In the genomic region with DNA sequence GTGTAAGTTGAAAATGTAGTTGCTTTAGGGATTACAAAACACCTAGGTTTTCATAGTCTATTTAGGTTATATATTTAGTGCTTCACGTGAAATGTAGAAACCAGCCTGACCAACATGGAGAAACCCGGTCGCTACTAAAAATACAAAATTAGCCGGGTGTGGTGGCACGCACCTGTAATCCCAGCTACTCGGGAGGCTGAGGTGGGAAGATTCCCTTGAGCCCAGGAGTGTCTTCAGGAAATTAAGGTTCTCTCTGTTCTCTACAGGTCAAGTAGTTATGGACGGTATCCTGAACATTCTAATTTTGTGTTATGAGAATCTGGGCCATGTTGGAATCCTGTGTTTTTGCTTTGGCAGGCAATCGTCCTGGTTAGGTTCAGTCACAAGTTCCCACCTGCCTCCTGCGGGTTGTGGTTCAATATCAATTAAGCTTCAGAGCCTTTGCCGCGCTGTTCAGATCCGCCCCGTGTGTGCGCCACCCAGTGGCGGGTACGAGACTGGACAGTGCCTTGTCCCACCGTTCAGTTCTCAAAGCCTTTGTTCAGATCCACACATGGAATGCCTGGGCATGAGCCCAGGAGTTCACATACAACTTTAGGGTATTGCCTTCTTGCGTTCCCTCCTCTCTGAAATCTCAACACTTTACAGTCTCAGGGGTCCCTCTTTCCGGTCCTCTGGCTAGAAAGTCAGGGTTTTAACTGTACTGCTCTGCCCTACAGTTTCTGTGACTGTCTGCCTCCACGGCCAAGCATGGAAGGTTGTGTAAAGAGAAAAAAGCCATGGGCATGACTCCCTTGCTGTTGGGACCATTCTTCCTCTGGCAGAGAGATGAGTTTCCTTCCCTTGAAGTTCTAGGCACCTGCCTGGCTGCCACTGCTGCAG, we compare ENCODE assay signal across 1 cellular context.
TF ChIP-seq lines count a peak whose summit lies in the region.

No MANE protein-coding gene starts in this region.

TF ChIP-seq in GM12878, 131 proteins besides CTCF, POLR2A, EP300 and RAD21 (continued from another document and continues in another):
- 0 out of 2 replicates have a peak, but pooled peaks have one; percentile 55 for TF ChIP-seq CBFB (IDR thresholded peaks at IDR 0.05; ENCODE audit: low read depth)
- 0 out of 2 replicates have a peak, but pooled peaks have one; percentile 25 for TF ChIP-seq MTA2 (IDR thresholded peaks at IDR 0.05; ENCODE audit: low read depth)
- TF ChIP-seq SPI1 (IDR thresholded peaks at IDR 0.05; ENCODE audit: borderline replicate concordance, insufficient read depth, low read depth, low read length) = no peak
- no peak for TF ChIP-seq SP1 (IDR thresholded peaks at IDR 0.05; ENCODE audit: low read depth, low read length)
- TF ChIP-seq NR2C1 (IDR thresholded peaks at IDR 0.05) = no peak
- TF ChIP-seq CEBPB (IDR thresholded peaks at IDR 0.05; ENCODE audit: borderline replicate concordance in 1 of 2, low read depth in 2 of 2, low read length in 2 of 2) = no peak
- no peak for TF ChIP-seq BRCA1 (IDR thresholded peaks at IDR 0.05; ENCODE audit: low read depth, low read length)
- TF ChIP-seq ZNF384 (IDR thresholded peaks at IDR 0.05; ENCODE audit: borderline replicate concordance, low read depth, low read length) = no peak
- no peak for TF ChIP-seq SREBF1 (IDR thresholded peaks at IDR 0.05; ENCODE audit: low read length)
- no peak for TF ChIP-seq FOXM1 (IDR thresholded peaks at IDR 0.05; ENCODE audit: low read depth, low read length)
- TF ChIP-seq ZNF24 (IDR thresholded peaks at IDR 0.05) = no peak
- TF ChIP-seq, protein P1, sequence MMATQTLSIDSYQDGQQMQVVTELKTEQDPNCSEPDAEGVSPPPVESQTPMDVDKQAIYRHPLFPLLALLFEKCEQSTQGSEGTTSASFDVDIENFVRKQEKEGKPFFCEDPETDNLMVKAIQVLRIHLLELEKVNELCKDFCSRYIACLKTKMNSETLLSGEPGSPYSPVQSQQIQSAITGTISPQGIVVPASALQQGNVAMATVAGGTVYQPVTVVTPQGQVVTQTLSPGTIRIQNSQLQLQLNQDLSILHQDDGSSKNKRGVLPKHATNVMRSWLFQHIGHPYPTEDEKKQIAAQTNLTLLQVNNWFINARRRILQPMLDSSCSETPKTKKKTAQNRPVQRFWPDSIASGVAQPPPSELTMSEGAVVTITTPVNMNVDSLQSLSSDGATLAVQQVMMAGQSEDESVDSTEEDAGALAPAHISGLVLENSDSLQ (IDR thresholded peaks at IDR 0.05) = no peak
- no peak for TF ChIP-seq WRNIP1 (IDR thresholded peaks at IDR 0.05; ENCODE audit: borderline replicate concordance, low read depth, low read length)
- no peak for TF ChIP-seq PML (IDR thresholded peaks at IDR 0.05; ENCODE audit: low read length)
- TF ChIP-seq RBBP5 (conservative IDR thresholded peaks at IDR 0.05) = no peak
- no peak for TF ChIP-seq MEF2A (IDR thresholded peaks at IDR 0.05; ENCODE audit: insufficient read depth, low read depth, low read length)
- TF ChIP-seq, protein P2, sequence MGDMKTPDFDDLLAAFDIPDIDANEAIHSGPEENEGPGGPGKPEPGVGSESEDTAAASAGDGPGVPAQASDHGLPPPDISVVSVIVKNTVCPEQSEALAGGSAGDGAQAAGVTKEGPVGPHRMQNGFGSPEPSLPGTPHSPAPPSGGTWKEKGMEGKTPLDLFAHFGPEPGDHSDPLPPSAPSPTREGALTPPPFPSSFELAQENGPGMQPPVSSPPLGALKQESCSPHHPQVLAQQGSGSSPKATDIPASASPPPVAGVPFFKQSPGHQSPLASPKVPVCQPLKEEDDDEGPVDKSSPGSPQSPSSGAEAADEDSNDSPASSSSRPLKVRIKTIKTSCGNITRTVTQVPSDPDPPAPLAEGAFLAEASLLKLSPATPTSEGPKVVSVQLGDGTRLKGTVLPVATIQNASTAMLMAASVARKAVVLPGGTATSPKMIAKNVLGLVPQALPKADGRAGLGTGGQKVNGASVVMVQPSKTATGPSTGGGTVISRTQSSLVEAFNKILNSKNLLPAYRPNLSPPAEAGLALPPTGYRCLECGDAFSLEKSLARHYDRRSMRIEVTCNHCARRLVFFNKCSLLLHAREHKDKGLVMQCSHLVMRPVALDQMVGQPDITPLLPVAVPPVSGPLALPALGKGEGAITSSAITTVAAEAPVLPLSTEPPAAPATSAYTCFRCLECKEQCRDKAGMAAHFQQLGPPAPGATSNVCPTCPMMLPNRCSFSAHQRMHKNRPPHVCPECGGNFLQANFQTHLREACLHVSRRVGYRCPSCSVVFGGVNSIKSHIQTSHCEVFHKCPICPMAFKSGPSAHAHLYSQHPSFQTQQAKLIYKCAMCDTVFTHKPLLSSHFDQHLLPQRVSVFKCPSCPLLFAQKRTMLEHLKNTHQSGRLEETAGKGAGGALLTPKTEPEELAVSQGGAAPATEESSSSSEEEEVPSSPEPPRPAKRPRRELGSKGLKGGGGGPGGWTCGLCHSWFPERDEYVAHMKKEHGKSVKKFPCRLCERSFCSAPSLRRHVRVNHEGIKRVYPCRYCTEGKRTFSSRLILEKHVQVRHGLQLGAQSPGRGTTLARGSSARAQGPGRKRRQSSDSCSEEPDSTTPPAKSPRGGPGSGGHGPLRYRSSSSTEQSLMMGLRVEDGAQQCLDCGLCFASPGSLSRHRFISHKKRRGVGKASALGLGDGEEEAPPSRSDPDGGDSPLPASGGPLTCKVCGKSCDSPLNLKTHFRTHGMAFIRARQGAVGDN (IDR thresholded peaks at IDR 0.05) = no peak
- no peak for TF ChIP-seq YBX1 (IDR thresholded peaks at IDR 0.05)
- TF ChIP-seq, protein P3, sequence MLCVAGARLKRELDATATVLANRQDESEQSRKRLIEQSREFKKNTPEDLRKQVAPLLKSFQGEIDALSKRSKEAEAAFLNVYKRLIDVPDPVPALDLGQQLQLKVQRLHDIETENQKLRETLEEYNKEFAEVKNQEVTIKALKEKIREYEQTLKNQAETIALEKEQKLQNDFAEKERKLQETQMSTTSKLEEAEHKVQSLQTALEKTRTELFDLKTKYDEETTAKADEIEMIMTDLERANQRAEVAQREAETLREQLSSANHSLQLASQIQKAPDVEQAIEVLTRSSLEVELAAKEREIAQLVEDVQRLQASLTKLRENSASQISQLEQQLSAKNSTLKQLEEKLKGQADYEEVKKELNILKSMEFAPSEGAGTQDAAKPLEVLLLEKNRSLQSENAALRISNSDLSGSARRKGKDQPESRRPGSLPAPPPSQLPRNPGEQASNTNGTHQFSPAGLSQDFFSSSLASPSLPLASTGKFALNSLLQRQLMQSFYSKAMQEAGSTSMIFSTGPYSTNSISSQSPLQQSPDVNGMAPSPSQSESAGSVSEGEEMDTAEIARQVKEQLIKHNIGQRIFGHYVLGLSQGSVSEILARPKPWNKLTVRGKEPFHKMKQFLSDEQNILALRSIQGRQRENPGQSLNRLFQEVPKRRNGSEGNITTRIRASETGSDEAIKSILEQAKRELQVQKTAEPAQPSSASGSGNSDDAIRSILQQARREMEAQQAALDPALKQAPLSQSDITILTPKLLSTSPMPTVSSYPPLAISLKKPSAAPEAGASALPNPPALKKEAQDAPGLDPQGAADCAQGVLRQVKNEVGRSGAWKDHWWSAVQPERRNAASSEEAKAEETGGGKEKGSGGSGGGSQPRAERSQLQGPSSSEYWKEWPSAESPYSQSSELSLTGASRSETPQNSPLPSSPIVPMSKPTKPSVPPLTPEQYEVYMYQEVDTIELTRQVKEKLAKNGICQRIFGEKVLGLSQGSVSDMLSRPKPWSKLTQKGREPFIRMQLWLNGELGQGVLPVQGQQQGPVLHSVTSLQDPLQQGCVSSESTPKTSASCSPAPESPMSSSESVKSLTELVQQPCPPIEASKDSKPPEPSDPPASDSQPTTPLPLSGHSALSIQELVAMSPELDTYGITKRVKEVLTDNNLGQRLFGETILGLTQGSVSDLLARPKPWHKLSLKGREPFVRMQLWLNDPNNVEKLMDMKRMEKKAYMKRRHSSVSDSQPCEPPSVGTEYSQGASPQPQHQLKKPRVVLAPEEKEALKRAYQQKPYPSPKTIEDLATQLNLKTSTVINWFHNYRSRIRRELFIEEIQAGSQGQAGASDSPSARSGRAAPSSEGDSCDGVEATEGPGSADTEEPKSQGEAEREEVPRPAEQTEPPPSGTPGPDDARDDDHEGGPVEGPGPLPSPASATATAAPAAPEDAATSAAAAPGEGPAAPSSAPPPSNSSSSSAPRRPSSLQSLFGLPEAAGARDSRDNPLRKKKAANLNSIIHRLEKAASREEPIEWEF (IDR thresholded peaks at IDR 0.05; ENCODE audit: insufficient replicate concordance, low read depth, low read length) = no peak
- no peak for TF ChIP-seq TARDBP (IDR thresholded peaks at IDR 0.05; ENCODE audit: borderline replicate concordance)
- no peak for TF ChIP-seq NRF1 (conservative IDR thresholded peaks at IDR 0.05; ENCODE audit: low read depth, low read length)
- no peak for TF ChIP-seq HDAC2 (IDR thresholded peaks at IDR 0.05)
- no peak for TF ChIP-seq SIX5 (IDR thresholded peaks at IDR 0.05; ENCODE audit: low read depth, low read length, severe bottlenecking)
- TF ChIP-seq, protein P4, sequence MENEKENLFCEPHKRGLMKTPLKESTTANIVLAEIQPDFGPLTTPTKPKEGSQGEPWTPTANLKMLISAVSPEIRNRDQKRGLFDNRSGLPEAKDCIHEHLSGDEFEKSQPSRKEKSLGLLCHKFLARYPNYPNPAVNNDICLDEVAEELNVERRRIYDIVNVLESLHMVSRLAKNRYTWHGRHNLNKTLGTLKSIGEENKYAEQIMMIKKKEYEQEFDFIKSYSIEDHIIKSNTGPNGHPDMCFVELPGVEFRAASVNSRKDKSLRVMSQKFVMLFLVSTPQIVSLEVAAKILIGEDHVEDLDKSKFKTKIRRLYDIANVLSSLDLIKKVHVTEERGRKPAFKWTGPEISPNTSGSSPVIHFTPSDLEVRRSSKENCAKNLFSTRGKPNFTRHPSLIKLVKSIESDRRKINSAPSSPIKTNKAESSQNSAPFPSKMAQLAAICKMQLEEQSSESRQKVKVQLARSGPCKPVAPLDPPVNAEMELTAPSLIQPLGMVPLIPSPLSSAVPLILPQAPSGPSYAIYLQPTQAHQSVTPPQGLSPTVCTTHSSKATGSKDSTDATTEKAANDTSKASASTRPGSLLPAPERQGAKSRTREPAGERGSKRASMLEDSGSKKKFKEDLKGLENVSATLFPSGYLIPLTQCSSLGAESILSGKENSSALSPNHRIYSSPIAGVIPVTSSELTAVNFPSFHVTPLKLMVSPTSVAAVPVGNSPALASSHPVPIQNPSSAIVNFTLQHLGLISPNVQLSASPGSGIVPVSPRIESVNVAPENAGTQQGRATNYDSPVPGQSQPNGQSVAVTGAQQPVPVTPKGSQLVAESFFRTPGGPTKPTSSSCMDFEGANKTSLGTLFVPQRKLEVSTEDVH (IDR thresholded peaks at IDR 0.05; ENCODE audit: low read depth, partially characterized antibody) = no peak
- TF ChIP-seq, protein P5, sequence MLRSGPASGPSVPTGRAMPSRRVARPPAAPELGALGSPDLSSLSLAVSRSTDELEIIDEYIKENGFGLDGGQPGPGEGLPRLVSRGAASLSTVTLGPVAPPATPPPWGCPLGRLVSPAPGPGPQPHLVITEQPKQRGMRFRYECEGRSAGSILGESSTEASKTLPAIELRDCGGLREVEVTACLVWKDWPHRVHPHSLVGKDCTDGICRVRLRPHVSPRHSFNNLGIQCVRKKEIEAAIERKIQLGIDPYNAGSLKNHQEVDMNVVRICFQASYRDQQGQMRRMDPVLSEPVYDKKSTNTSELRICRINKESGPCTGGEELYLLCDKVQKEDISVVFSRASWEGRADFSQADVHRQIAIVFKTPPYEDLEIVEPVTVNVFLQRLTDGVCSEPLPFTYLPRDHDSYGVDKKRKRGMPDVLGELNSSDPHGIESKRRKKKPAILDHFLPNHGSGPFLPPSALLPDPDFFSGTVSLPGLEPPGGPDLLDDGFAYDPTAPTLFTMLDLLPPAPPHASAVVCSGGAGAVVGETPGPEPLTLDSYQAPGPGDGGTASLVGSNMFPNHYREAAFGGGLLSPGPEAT (IDR thresholded peaks at IDR 0.05; ENCODE audit: low read depth) = no peak
- TF ChIP-seq KAT2A (conservative IDR thresholded peaks at IDR 0.05; ENCODE audit: control insufficient read depth, low read depth, low read length) = no peak
- TF ChIP-seq, protein P6, sequence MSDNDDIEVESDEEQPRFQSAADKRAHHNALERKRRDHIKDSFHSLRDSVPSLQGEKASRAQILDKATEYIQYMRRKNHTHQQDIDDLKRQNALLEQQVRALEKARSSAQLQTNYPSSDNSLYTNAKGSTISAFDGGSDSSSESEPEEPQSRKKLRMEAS (IDR thresholded peaks at IDR 0.05; ENCODE audit: low read depth, low read length) = 0 out of 2 replicates have a peak, but pooled peaks have one; percentile 19
- no peak for TF ChIP-seq BMI1 (IDR thresholded peaks at IDR 0.05; ENCODE audit: borderline replicate concordance)
- TF ChIP-seq EZH2 (IDR thresholded peaks at IDR 0.05; ENCODE audit: borderline replicate concordance, control insufficient read depth, low read depth, low read length) = no peak
- no peak for TF ChIP-seq NFIC (IDR thresholded peaks at IDR 0.05; ENCODE audit: low read depth, low read length)
- peak in 1 of 2 experiments; percentile 85; a peak in 1 of 4 replicates for TF ChIP-seq ETV6 (conservative IDR thresholded peaks at IDR 0.05 in 1 of 2, IDR thresholded peaks at IDR 0.05 in 1 of 2; ENCODE audit: borderline replicate concordance in 1 of 2, low read depth in 1 of 2)
- TF ChIP-seq NBN (IDR thresholded peaks at IDR 0.05) = peak; percentile 31; the same call in 1 of the 2 replicates
- no peak for TF ChIP-seq MYC (IDR thresholded peaks at IDR 0.05; ENCODE audit: insufficient read depth, insufficient read length, insufficient replicate concordance, low read length, severe bottlenecking)
- no peak for TF ChIP-seq SMAD5 (IDR thresholded peaks at IDR 0.05; ENCODE audit: low read depth)
- TF ChIP-seq, protein P7, sequence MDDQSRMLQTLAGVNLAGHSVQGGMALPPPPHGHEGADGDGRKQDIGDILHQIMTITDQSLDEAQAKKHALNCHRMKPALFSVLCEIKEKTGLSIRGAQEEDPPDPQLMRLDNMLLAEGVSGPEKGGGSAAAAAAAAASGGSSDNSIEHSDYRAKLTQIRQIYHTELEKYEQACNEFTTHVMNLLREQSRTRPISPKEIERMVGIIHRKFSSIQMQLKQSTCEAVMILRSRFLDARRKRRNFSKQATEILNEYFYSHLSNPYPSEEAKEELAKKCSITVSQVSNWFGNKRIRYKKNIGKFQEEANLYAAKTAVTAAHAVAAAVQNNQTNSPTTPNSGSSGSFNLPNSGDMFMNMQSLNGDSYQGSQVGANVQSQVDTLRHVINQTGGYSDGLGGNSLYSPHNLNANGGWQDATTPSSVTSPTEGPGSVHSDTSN (IDR thresholded peaks at IDR 0.05; ENCODE audit: insufficient replicate concordance, low read depth, low read length) = no peak
- TF ChIP-seq STAT3 (IDR thresholded peaks at IDR 0.05; ENCODE audit: low read depth, low read length) = no peak
- TF ChIP-seq, protein P8, sequence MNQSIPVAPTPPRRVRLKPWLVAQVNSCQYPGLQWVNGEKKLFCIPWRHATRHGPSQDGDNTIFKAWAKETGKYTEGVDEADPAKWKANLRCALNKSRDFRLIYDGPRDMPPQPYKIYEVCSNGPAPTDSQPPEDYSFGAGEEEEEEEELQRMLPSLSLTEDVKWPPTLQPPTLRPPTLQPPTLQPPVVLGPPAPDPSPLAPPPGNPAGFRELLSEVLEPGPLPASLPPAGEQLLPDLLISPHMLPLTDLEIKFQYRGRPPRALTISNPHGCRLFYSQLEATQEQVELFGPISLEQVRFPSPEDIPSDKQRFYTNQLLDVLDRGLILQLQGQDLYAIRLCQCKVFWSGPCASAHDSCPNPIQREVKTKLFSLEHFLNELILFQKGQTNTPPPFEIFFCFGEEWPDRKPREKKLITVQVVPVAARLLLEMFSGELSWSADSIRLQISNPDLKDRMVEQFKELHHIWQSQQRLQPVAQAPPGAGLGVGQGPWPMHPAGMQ (IDR thresholded peaks at IDR 0.05; ENCODE audit: borderline replicate concordance) = no peak
- no peak for TF ChIP-seq POLR2AphosphoS5 (IDR thresholded peaks at IDR 0.05; ENCODE audit: low read length)
- peak; percentile 55 for TF ChIP-seq IKZF1 (conservative IDR thresholded peaks at IDR 0.05)
- no peak for TF ChIP-seq POLR2AphosphoS2 (IDR thresholded peaks at IDR 0.05; ENCODE audit: low read depth, low read length)
- TF ChIP-seq TBL1XR1 (IDR thresholded peaks at IDR 0.05; ENCODE audit: low read depth, low read length) = no peak
- TF ChIP-seq GATAD2B (conservative IDR thresholded peaks at IDR 0.05; ENCODE audit: low read depth) = no peak
